Comparison of ENCODE assay signal across 8 cellular contexts in genomic region chr14:51507556-51508511, GRCh38.
DNase-seq lines count a peak whose midpoint lies in the region; ATAC-seq and TF ChIP-seq lines count a peak whose summit lies in the region.

No MANE protein-coding gene starts in this region.

- peak overlapping the region; percentile 35 to 88; a peak in 3 of 4 replicates for H4K8ac ChIP-seq in IMR-90 (ENCODE audit: low read depth in 2 of 2, low read length in 2 of 2)

- H3K27ac ChIP-seq in IMR-90 (ENCODE audit: insufficient read depth, low read length) (peak overlapping the region; percentile 39; the same call in 1 of the 2 replicates), ascending aorta (peak overlapping the region; percentile 56 to 71)

- no peaks in the 10 kb centered on the region for H3K27me3 ChIP-seq in IMR-90 (ENCODE audit: control insufficient read depth, insufficient read depth, low read length)
- H3K27me3 ChIP-seq in ascending aorta, result no peaks in the 10 kb centered on the region

- POLR2A ChIA-PET in IMR-90 (lab: Charles Lee; ENCODE audit: unreplicated experiment), result no interaction called here

- H2BK15ac ChIP-seq in IMR-90 (ENCODE audit: low read depth, low read length), result peak overlapping the region; percentile 54; the same call in 2 of the 3 replicates

- intact Hi-C loops in IMR-90 (cut with micrococcal nuclease) (no loop called here), ascending aorta (cut with DNase I) (no loop called here)

- H3K9me1 ChIP-seq in IMR-90 (ENCODE audit: insufficient read depth, low read length), result no peaks in the 10 kb centered on the region

- peak overlapping the region; percentile 89 for H3K18ac ChIP-seq in IMR-90 (ENCODE audit: low read depth, low read length)

- peak overlapping the region; percentile 12 for H2AK9ac ChIP-seq in IMR-90 (replicated peaks; ENCODE audit: low read depth, low read length, poor library complexity)

- peak overlapping the region; percentile 53; the same call in 1 of the 2 replicates for H3K23ac ChIP-seq in IMR-90 (ENCODE audit: low read depth, low read length)

- dilution Hi-C loops in IMR-90 (cut with HindIII; ENCODE audit: low sequenced_read_pairs, unreplicated experiment), result no loop called here

- no peaks in the 10 kb centered on the region for H3K36me3 ChIP-seq in IMR-90 (ENCODE audit: control insufficient read depth, insufficient read depth, low read length)
- no peaks in the 10 kb centered on the region for H3K36me3 ChIP-seq in ascending aorta

- TF ChIP-seq POLR2A in IMR-90 (IDR thresholded peaks at IDR 0.05; ENCODE audit: low read depth, low read length), result no peak

- DNase-seq in IMR-90 (peak; percentile 28), ascending aorta (ENCODE audit: low spot score in 2 of 2) (peak in 1 of 2 donors; percentile 75), iris pigment epithelial cell (ENCODE audit: low read depth) (peak; percentile 63), superior temporal gyrus (ENCODE audit: extremely low spot score) (peak; percentile 80), HT-29 (ENCODE audit: low spot score) (no peak), activated gamma-delta T cell treated with Interleukin-2 at 50 U/mL for 16 hours (no peak)

- peak overlapping the region; percentile 39; the same call in 1 of the 2 replicates for H3K9ac ChIP-seq in IMR-90 (ENCODE audit: low read depth, low read length)

- peak overlapping the region; percentile 64; the same call in 1 of the 2 replicates for H2AK5ac ChIP-seq in IMR-90 (ENCODE audit: low read depth, low read length)

- peak overlapping the region; percentile 12 for H2BK5ac ChIP-seq in IMR-90 (ENCODE audit: low read depth, low read length, poor library complexity, severe bottlenecking)

- peak overlapping the region; percentile 77 for H4K5ac ChIP-seq in IMR-90 (ENCODE audit: low read depth, low read length)

- no peaks in the 10 kb centered on the region for H4K20me1 ChIP-seq in IMR-90 (ENCODE audit: insufficient read depth, low read length)

- TF ChIP-seq CTCF in IMR-90 (conservative IDR thresholded peaks at IDR 0.05; ENCODE audit: low read depth, low read length) (no peak), ascending aorta (IDR thresholded peaks at IDR 0.05) (no peak)

- in situ Hi-C loops in IMR-90 (cut with MboI; ENCODE audit: low sequenced_read_pairs), result no loop called here

- ATAC-seq in IMR-90 (ENCODE audit: low read depth) (peak; percentile 69), GM19467 (IDR thresholded peaks at IDR 0.05; ENCODE audit: unreplicated experiment) (no peak), GM18870 (IDR thresholded peaks at IDR 0.05; ENCODE audit: unreplicated experiment) (no peak)

- H3K4me3 ChIP-seq in IMR-90 (ENCODE audit: insufficient read depth, low read depth, low read length) (no peak overlapping the region), ascending aorta (no peak overlapping the region)

- peak overlapping the region; percentile 80 for H3K14ac ChIP-seq in IMR-90 (replicated peaks; ENCODE audit: low read depth, low read length)

- no peak overlapping the region; the same call in 1 of the 2 replicates for H3K4me2 ChIP-seq in IMR-90 (ENCODE audit: low read depth, low read length)

- TF ChIP-seq RAD21 in IMR-90 (IDR thresholded peaks at IDR 0.05; ENCODE audit: low read length), result no peak

- peak overlapping the region; percentile 52 for H4K91ac ChIP-seq in IMR-90 (ENCODE audit: insufficient read depth, low read depth, low read length)

- CTCF ChIA-PET in IMR-90 (lab: Yijun Ruan, JAX), result interaction anchor here (0.6 to 1.1 kb wide), 2 partner anchors 12 to 74 kb away, joined by 3 read pairs; no protein-coding TSS in a partner anchor

- H3K9me3 ChIP-seq in IMR-90 (ENCODE audit: control insufficient read depth, insufficient read depth, low read length) (no peaks in the 10 kb centered on the region), ascending aorta (no peaks in the 10 kb centered on the region)

- peak overlapping the region; percentile 73 for H3K4ac ChIP-seq in IMR-90 (ENCODE audit: low read depth, low read length)

- H3K79me1 ChIP-seq in IMR-90 (ENCODE audit: low read depth in 1 of 2, low read length in 2 of 2), result no peaks in the 10 kb centered on the region

- H2BK20ac ChIP-seq in IMR-90 (ENCODE audit: low read depth, low read length), result peak overlapping the region; percentile 84

- H3K56ac ChIP-seq in IMR-90 (ENCODE audit: extremely low read depth, insufficient read depth, low read length), result no peak overlapping the region

- 30% methylated on average over 3 of the region's 15 CpGs; no CpG with 5 or more reads in 1 of the 2 experiments for WGBS in IMR-90 (ENCODE audit: extremely low coverage in 2 of 2, insufficient read length in 1 of 2), 2 experiments

- peaks cover 13% of the 10 kb centered on the region for H3K4me1 ChIP-seq in IMR-90 (ENCODE audit: control insufficient read depth, insufficient read depth, low read length)
- H3K4me1 ChIP-seq in ascending aorta, result peaks cover 0 to 8% of the 10 kb centered on the region in 2 donors

- no TSS peak for BruUV-seq in IMR-90 (replicated peaks; lab: Mats Ljungman, UMichigan)

- peak overlapping the region; percentile 75 for H2BK120ac ChIP-seq in IMR-90 (ENCODE audit: low read depth, low read length)

- peak overlapping the region; percentile 80 for H2AFZ ChIP-seq in IMR-90 (replicated peaks; ENCODE audit: low read length, poor library complexity)

TF ChIP-seq in IMR-90, 13 proteins besides CTCF, POLR2A, EP300 and RAD21:
- TF ChIP-seq MAZ (IDR thresholded peaks at IDR 0.05; ENCODE audit: borderline replicate concordance, low read depth, low read length) (no peak), RFX5 (IDR thresholded peaks at IDR 0.05; ENCODE audit: low read depth, low read length) (no peak)

Comparison
In these comparisons a context has a peak if more than half of its experiments do, and no peak if none do; other contexts are left out.
1. DNase-seq: peak in IMR-90 (single experiment), iris pigment epithelial cell (single experiment) and superior temporal gyrus (single experiment); none in HT-29 (single experiment) and activated gamma-delta T cell treated with Interleukin-2 at 50 U/mL for 16 hours (single experiment).